ENCODE assay signal across 9 cellular contexts in the genomic region with DNA sequence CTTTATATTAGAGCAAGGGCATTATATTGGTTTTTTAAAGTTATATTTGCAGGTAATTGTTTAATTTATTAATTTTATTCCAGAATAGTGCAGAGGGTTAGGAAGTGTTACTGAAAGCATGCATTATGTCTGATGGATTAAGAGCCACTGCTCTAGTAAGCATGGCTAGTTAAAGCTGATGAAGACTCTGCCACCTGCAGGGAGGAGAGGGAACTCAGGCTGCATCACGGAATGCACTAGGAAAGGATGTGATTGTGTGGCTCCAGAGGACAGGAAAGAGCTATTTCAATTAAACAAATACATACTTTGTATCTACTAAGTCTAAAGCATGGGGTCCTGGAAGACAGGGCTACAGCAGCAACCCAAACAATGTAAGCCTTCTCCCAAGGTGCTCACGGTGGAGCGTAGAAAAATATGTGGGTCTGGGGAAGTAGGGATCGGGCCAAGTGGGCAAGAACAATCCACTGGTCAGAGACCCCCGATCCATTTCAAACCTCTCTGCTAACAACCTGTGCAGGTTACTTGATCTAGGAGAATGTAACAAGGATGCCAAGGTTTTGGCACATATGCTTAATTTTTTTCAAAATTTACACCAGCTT. TPM values are rescaled to one million over a fixed set of nuclear protein-coding genes. Genes with fewer than 3 reads are reported as not detected.
A peak's percentile ranks its signal among the peaks of the same experiment; 100 is the strongest.
DNase-seq lines count a peak whose midpoint lies in the region; ATAC-seq and TF ChIP-seq lines count a peak whose summit lies in the region.
"Had no signal": no experiment of that assay in that cellular context is flagged by ENCODE, and none has a peak within 500 bp of the region (broad histone marks: within the 10 kb centered on the region; RNA-seq: fewer than 3 reads in every experiment).

No MANE protein-coding gene starts in this region.

- no TSS peak for BruUV-seq in MCF 10A (replicated peaks; lab: Mats Ljungman, UMichigan)

- H3K36me3 Mint-ChIP-seq in MCF 10A (ENCODE audit: insufficient read depth, unreplicated experiment) (no peaks in the 10 kb centered on the region), brain (peaks cover 5% of the 10 kb centered on the region)
- H3K36me3 Mint-ChIP-seq in activated naive CD4-positive, alpha-beta T cell treated with anti-CD3 and anti-CD28 coated beads, Interleukin-2, amount 10 ng/mL, durations not matched to agents 7 days and 5 days = no peaks in the 10 kb centered on the region
- H3K36me3 Mint-ChIP-seq: activated naive CD8-positive, alpha-beta T cell had no signal

- no peaks in the 10 kb centered on the region for H3K4me1 ChIP-seq in breast epithelium

- no peaks in the 10 kb centered on the region for H3K36me3 ChIP-seq in breast epithelium

- no peak overlapping the region for H3K27ac ChIP-seq in breast epithelium

- ATAC-seq in left lobe of liver = peak; percentile 100
- no peak for ATAC-seq in HG03097 (IDR thresholded peaks at IDR 0.05; ENCODE audit: low FRiP score, unreplicated experiment)

- H3K4me1 Mint-ChIP-seq in MCF 10A (ENCODE audit: insufficient read depth, unreplicated experiment) (peaks cover 5% of the 10 kb centered on the region), brain (no peaks in the 10 kb centered on the region)
- H3K4me1 Mint-ChIP-seq in activated naive CD4-positive, alpha-beta T cell treated with anti-CD3 and anti-CD28 coated beads, Interleukin-2, amount 10 ng/mL, durations not matched to agents 7 days and 5 days = no peaks in the 10 kb centered on the region

- H3K4me3 ChIP-seq in breast epithelium = no peak overlapping the region

- CTCF ChIA-PET in MCF 10A (lab: Yijun Ruan, JAX) = interaction anchor here (0.5 to 6.3 kb wide), 58 partner anchors 9 to 1697 kb away, joined by 3 to 63 read pairs (median 4); a partner anchor contains a TSS
- CTCF ChIA-PET in activated naive CD4-positive, alpha-beta T cell treated with anti-CD3 and anti-CD28 coated beads, Interleukin-2, amount 10 ng/mL, durations not matched to agents 7 days and 5 days (lab: Charles Lee) = interaction anchor here (0.6 kb wide), 1 partner anchor 67 kb away, joined by 3 read pairs; no protein-coding TSS in a partner anchor

- DNase-seq in MCF 10A (ENCODE audit: unreplicated experiment) (peak; percentile 77), breast epithelium (ENCODE audit: low spot score in 2 of 2) (no peak), NAMALWA (ENCODE audit: low spot score) (peak; percentile 30), left lobe of liver (ENCODE audit: low spot score) (peak; percentile 51), NOMO-1 treated with DMSO at 0.1 percent for 48 hours (lab: John Stamatoyannopoulos, UW; ENCODE audit: unreplicated experiment) (no peak)
- DNase-seq in activated naive CD4-positive, alpha-beta T cell treated with anti-CD3 and anti-CD28 coated beads, Interleukin-2, amount 10 ng/mL, durations not matched to agents 7 days and 5 days = no peak

- intact Hi-C loops in MCF 10A (cut with micrococcal nuclease) (loop anchor here (1.0 to 5.0 kb wide), 4 partner anchors 53 to 1685 kb away; a partner anchor contains a TSS), breast epithelium (cut with DNase I; ENCODE audit: low total_unique reads) (no loop called here)

- H3K27me3 Mint-ChIP-seq in MCF 10A (ENCODE audit: insufficient read depth, unreplicated experiment) = no peaks in the 10 kb centered on the region
- H3K27me3 Mint-ChIP-seq in brain = no peaks in the 10 kb centered on the region
- peaks cover 4% of the 10 kb centered on the region for H3K27me3 Mint-ChIP-seq in activated naive CD4-positive, alpha-beta T cell treated with anti-CD3 and anti-CD28 coated beads, Interleukin-2, amount 10 ng/mL, durations not matched to agents 7 days and 5 days

- no peak for TF ChIP-seq POLR2A in breast epithelium (IDR thresholded peaks at IDR 0.05)

- H3K27ac Mint-ChIP-seq in MCF 10A (ENCODE audit: low read depth, unreplicated experiment) (no peak overlapping the region), brain (no peak overlapping the region)
- no peak overlapping the region for H3K27ac Mint-ChIP-seq in activated naive CD4-positive, alpha-beta T cell treated with anti-CD3 and anti-CD28 coated beads, Interleukin-2, amount 10 ng/mL, durations not matched to agents 7 days and 5 days
- H3K27ac Mint-ChIP-seq: activated naive CD8-positive, alpha-beta T cell had no signal

- no peaks in the 10 kb centered on the region for H3K27me3 ChIP-seq in breast epithelium

- POLR2A ChIA-PET in MCF 10A (lab: Yijun Ruan, JAX) = interaction anchor here (0.7 to 1.3 kb wide), 4 partner anchors 23 to 58 kb away, joined by 3 to 5 read pairs (median 4); no protein-coding TSS in a partner anchor

- no peak overlapping the region for H3K4me3 Mint-ChIP-seq in MCF 10A (ENCODE audit: unreplicated experiment)
- H3K4me3 Mint-ChIP-seq in brain = no peak overlapping the region
- H3K4me3 Mint-ChIP-seq in activated naive CD4-positive, alpha-beta T cell treated with anti-CD3 and anti-CD28 coated beads, Interleukin-2, amount 10 ng/mL, durations not matched to agents 7 days and 5 days = no peak overlapping the region
- H3K4me3 Mint-ChIP-seq: activated naive CD8-positive, alpha-beta T cell had no signal

- H3K9me3 Mint-ChIP-seq in MCF 10A (ENCODE audit: unreplicated experiment) (no peaks in the 10 kb centered on the region), brain (peaks cover 14 to 26% (median 20%) of the 10 kb centered on the region in 5 experiments)
- H3K9me3 Mint-ChIP-seq in activated naive CD4-positive, alpha-beta T cell treated with anti-CD3 and anti-CD28 coated beads, Interleukin-2, amount 10 ng/mL, durations not matched to agents 7 days and 5 days = peaks cover 1% of the 10 kb centered on the region

- peaks cover 0 to 3% of the 10 kb centered on the region in 2 donors for H3K9me3 ChIP-seq in breast epithelium

- TF ChIP-seq CTCF in MCF 10A (IDR thresholded peaks at IDR 0.05; ENCODE audit: unreplicated experiment) (peak; percentile 79), breast epithelium (IDR thresholded peaks at IDR 0.05) (peak in 1 of 3 donors; percentile 31), brain (conservative IDR thresholded peaks at IDR 0.05) (peak; percentile 54 to 70)

RNA-seq across cellular contexts. Expression of a gene that starts 15.3 kb away (rescaled TPM):
- total RNA-seq in MCF 10A (2022) (not detected in 2 replicates), breast epithelium (under 1 TPM in 1 of 3 donors, not detected in 2; 0.29 TPM), left lobe of liver (not detected)
- not detected for polyA plus RNA-seq in brain (ENCODE audit: insufficient read depth, low read depth, low replicate concordance)

RNA-seq across cellular contexts. Expression of a gene that starts 48.3 kb away (rescaled TPM):
- total RNA-seq in MCF 10A (2022) (14.9 and 29.6 TPM in 2 replicates), breast epithelium (1 to 10 TPM; 6.6 to 9.5 (median 9.4) TPM), left lobe of liver (18.0 TPM)
- 0.34 TPM for polyA plus RNA-seq in brain (ENCODE audit: insufficient read depth, low read depth, low replicate concordance)

RNA-seq across cellular contexts. Expression of a gene that starts 52.9 kb away (rescaled TPM):
- total RNA-seq in MCF 10A (2022) (11.4 and 11.7 TPM in 2 replicates), breast epithelium (10 to 100 TPM; 15.5 to 24.6 (median 23.1) TPM), left lobe of liver (3.3 TPM)
- polyA plus RNA-seq in brain (ENCODE audit: insufficient read depth, low read depth, low replicate concordance) = 2.4 TPM

Comparison
In these comparisons a context has a peak if more than half of its experiments do, and no peak if none do; other contexts are left out.
1. DNase-seq: peak in MCF 10A (single experiment), NAMALWA (single experiment) and left lobe of liver (single experiment); none in breast epithelium (0 of 2), NOMO-1 treated with DMSO at 0.1 percent for 48 hours (single experiment) and activated naive CD4-positive, alpha-beta T cell treated with anti-CD3 and anti-CD28 coated beads, Interleukin-2, amount 10 ng/mL, durations not matched to agents 7 days and 5 days (single experiment).